Comparison of ENCODE assay signal across 20 cellular contexts in genomic region chr6:125585470-125585869, GRCh38.
"Had no signal": no experiment of that assay in that cellular context is flagged by ENCODE, and none has a peak within 500 bp of the region (broad histone marks: within the 10 kb centered on the region; RNA-seq: fewer than 3 reads in every experiment).

No MANE protein-coding gene starts in this region.

- ATAC-seq: activated naive CD8-positive, alpha-beta T cell treated with anti-CD3 and anti-CD28 coated beads, Interleukin-2, amount 50 U/mL, for 24 hours; left colon; stimulated activated naive CD8-positive, alpha-beta T cell treated with anti-CD3 and anti-CD28 coated beads, Interleukin-15, amount 100 ng/mL, for 72 hours; T-helper 17 cell had no signal

- H3K27ac ChIP-seq: foreskin keratinocyte, suprapubic skin, upper lobe of left lung had no signal

- DNase-seq: activated CD4-positive, alpha-beta T cell treated with anti-CD3 and anti-CD28 coated beads, Interleukin-2, amount 50 U/mL, for 1 hour; activated CD4-positive, CD25-positive, alpha-beta regulatory T cell treated with anti-CD3 and anti-CD28 coated beads, Interleukin-2, amount 50 U/mL, for 72 hours; activated CD8-positive, alpha-beta memory T cell treated with anti-CD3 and anti-CD28 coated beads, Interleukin-2, amount 50 U/mL, for 4 hours; activated effector memory CD4-positive, alpha-beta T cell treated with Interleukin-2 at 50 U/mL for 16 hours; activated naive CD4-positive, alpha-beta T cell treated with anti-CD3 and anti-CD28 coated beads, Interleukin-2, amount 10 ng/mL, durations not matched to agents 7 days and 5 days; activated naive CD8-positive, alpha-beta T cell treated with anti-CD3 and anti-CD28 coated beads, Interleukin-2, amount 50 U/mL, for 24 hours; activated T-cell treated with anti-CD3 and anti-CD28 coated beads, Interleukin-2, amount 50 U/mL, for 48 hours; effector CD4-positive, alpha-beta T cell; hypothalamus; left colon; nephron progenitor cell; posterior cingulate gyrus; small intestine; stimulated activated CD4-positive, alpha-beta T cell treated with anti-CD3 and anti-CD28 coated beads, Interleukin-4, amount 100 ng/mL, for 1 hour; stimulated activated naive CD8-positive, alpha-beta T cell treated with anti-CD3 and anti-CD28 coated beads, Interleukin-15, amount 100 ng/mL, for 72 hours; T-helper 17 cell; upper lobe of left lung had no signal

- H3K36me3 ChIP-seq: suprapubic skin, upper lobe of left lung had no signal

- FAIRE-seq: small intestine had no signal

- H3K4me3 ChIP-seq: lung, suprapubic skin, upper lobe of left lung had no signal

- H3K9me3 ChIP-seq: suprapubic skin, upper lobe of left lung had no signal

- H3K4me1 ChIP-seq: foreskin keratinocyte, suprapubic skin, upper lobe of left lung had no signal

- H3K27me3 ChIP-seq: foreskin keratinocyte, upper lobe of left lung had no signal
